In the genomic region with DNA sequence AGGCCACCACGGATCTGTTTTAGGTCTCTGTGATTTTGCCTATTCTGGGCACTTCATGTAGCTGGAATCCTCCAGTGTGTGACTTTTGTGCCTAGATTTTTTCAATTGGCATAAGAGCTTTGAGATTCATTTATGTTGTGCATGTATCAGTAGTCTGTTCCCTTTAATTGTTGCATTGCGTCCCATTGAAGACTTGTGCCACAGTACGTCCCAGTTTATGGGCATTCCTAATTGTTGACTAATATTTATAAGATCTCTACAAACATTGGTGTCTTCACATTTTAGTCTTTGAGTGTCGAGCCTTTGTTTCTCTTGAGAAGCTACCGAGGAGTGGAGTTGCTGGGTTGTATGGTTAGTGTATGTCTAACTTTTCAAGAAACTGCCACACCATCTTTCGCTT, we compare ENCODE assay signal across 8 cellular contexts. TPM values are rescaled to one million over a fixed set of nuclear protein-coding genes. Genes with fewer than 3 reads are reported as not detected.
DNase-seq lines count a peak whose midpoint lies in the region; ATAC-seq and TF ChIP-seq lines count a peak whose summit lies in the region.

No MANE protein-coding gene starts in this region.

- H3K27me3 ChIP-seq in DOHH2 (ENCODE audit: control insufficient read depth, low read length): peaks cover 26% of the 10 kb centered on the region
- H3K27me3 ChIP-seq in MM.1S (replicated peaks; ENCODE audit: insufficient read depth, low read length): no peaks in the 10 kb centered on the region

- H3K27ac ChIP-seq in DOHH2 (ENCODE audit: low read depth, low read length) (no peak overlapping the region), MM.1S (ENCODE audit: low read length) (no peak overlapping the region)

- H3K4me2 ChIP-seq in DOHH2 (ENCODE audit: low read length): peak overlapping the region; percentile 74; the same call in 1 of the 2 replicates
- peak overlapping the region; percentile 84; the same call in 1 of the 2 replicates for H3K4me2 ChIP-seq in MM.1S (ENCODE audit: low read depth, low read length)

- H3K4me3 ChIP-seq in DOHH2 (ENCODE audit: low read length) (no peak overlapping the region), MM.1S (ENCODE audit: low read length) (peak overlapping the region; percentile 57; the same call in 1 of the 2 replicates), retinal pigment epithelial cell (ENCODE audit: low read length) (peak overlapping the region; percentile 43)

- no peak overlapping the region for H3K9ac ChIP-seq in MM.1S (ENCODE audit: low read length)

- no peak for DNase-seq in MM.1S
- DNase-seq in endothelial cell (ENCODE audit: low spot score): no peak
- DNase-seq in retinal pigment epithelial cell (ENCODE audit: low read depth): no peak
- no peak for DNase-seq in NCI-H1092 (lab: John Stamatoyannopoulos, UW)
- no peak for DNase-seq in amniotic stem cell (lab: John Stamatoyannopoulos, UW)

- peak overlapping the region; percentile 88 for H3K4me3 Mint-ChIP-seq in endothelial cell (ENCODE audit: unreplicated experiment)

- H3K4me1 ChIP-seq in DOHH2 (ENCODE audit: control insufficient read depth, low read length) (peaks cover 5% of the 10 kb centered on the region; the same call in 1 of the 2 replicates), MM.1S (ENCODE audit: low read length) (no peaks in the 10 kb centered on the region)

- H4K20me1 ChIP-seq in DOHH2 (ENCODE audit: control insufficient read depth, insufficient read depth, low read depth, low read length) (no peaks in the 10 kb centered on the region), MM.1S (ENCODE audit: insufficient read depth, low read length) (no peaks in the 10 kb centered on the region)

- TF ChIP-seq CTCF in DOHH2 (IDR thresholded peaks at IDR 0.05; ENCODE audit: low read depth, low read length, poor library complexity, severe bottlenecking): no peak
- TF ChIP-seq CTCF in MM.1S (IDR thresholded peaks at IDR 0.05; ENCODE audit: low read length): no peak
- TF ChIP-seq CTCF in endothelial cell (IDR thresholded peaks at IDR 0.05; ENCODE audit: unreplicated experiment): no peak
- TF ChIP-seq CTCF in retinal pigment epithelial cell (conservative IDR thresholded peaks at IDR 0.05; ENCODE audit: low read depth, low read length): no peak

- peaks cover 10% of the 10 kb centered on the region for H3K36me3 Mint-ChIP-seq in endothelial cell (ENCODE audit: low read depth, unreplicated experiment)

- ATAC-seq in GM19351 (IDR thresholded peaks at IDR 0.05; ENCODE audit: unreplicated experiment): no peak
- ATAC-seq in HG03439 (IDR thresholded peaks at IDR 0.05; ENCODE audit: unreplicated experiment): no peak

- peak overlapping the region; percentile 52 for H2AFZ ChIP-seq in MM.1S (ENCODE audit: low read length)

- no peaks in the 10 kb centered on the region for H3K9me3 Mint-ChIP-seq in endothelial cell (ENCODE audit: unreplicated experiment)

- peaks cover 6% of the 10 kb centered on the region for H3K27me3 Mint-ChIP-seq in endothelial cell (ENCODE audit: unreplicated experiment)

- H3K79me2 ChIP-seq in DOHH2 (ENCODE audit: control insufficient read depth, low read length) (no peaks in the 10 kb centered on the region), MM.1S (ENCODE audit: low read length) (no peaks in the 10 kb centered on the region)

- peaks cover 6% of the 10 kb centered on the region for H3K4me1 Mint-ChIP-seq in endothelial cell (ENCODE audit: unreplicated experiment)

- H3K36me3 ChIP-seq in DOHH2 (ENCODE audit: control insufficient read depth, low read length) (no peaks in the 10 kb centered on the region), MM.1S (replicated peaks; ENCODE audit: insufficient read depth, low read length) (no peaks in the 10 kb centered on the region)

- no peaks in the 10 kb centered on the region for H3F3A ChIP-seq in DOHH2 (ENCODE audit: control insufficient read depth, insufficient read depth)
- H3F3A ChIP-seq in MM.1S (ENCODE audit: insufficient read depth, low read length): no peaks in the 10 kb centered on the region

- H3K27ac Mint-ChIP-seq in endothelial cell (ENCODE audit: unreplicated experiment): no peak overlapping the region

- no peaks in the 10 kb centered on the region for H3K9me2 ChIP-seq in DOHH2 (replicated peaks; ENCODE audit: control insufficient read depth, low read length)
- H3K9me2 ChIP-seq in MM.1S (replicated peaks; ENCODE audit: insufficient read depth, low read length): no peaks in the 10 kb centered on the region

- H3K9me3 ChIP-seq in DOHH2 (ENCODE audit: control insufficient read depth, insufficient read depth, low read length) (no peaks in the 10 kb centered on the region), MM.1S (replicated peaks; ENCODE audit: insufficient read depth, low read length) (no peaks in the 10 kb centered on the region)

RNA-seq across cellular contexts. Expression of a gene that starts 0.7 kb away (rescaled TPM):
- 20.1 TPM for total RNA-seq in endothelial cell (ENCODE audit: unreplicated experiment)

RNA-seq across cellular contexts. Expression of a gene that starts 33.9 kb away (rescaled TPM):
- 14.3 TPM for total RNA-seq in endothelial cell (ENCODE audit: unreplicated experiment)

RNA-seq across cellular contexts. Expression of a gene that starts 34.4 kb away (rescaled TPM):
- total RNA-seq in endothelial cell (ENCODE audit: unreplicated experiment): 42.0 TPM

RNA-seq across cellular contexts. Expression of a gene that starts 54.0 kb away (rescaled TPM):
- not detected for total RNA-seq in endothelial cell (ENCODE audit: unreplicated experiment)
